Comparison of ENCODE assay signal across 7 cellular contexts in genomic region chr4:168213511-168213910, GRCh38.
DNase-seq lines count a peak whose midpoint lies in the region; FAIRE-seq and TF ChIP-seq lines count a peak whose summit lies in the region.
"Not testable (repeated sequence)": the region's sequence is repeated elsewhere in the genome, so short reads cannot be mapped to it uniquely, and the experiment has no call there.

No MANE protein-coding gene starts in this region.

- not testable (repeated sequence) for H3K27ac ChIP-seq in SK-N-SH (ENCODE audit: low read depth in 2 of 2, low read length in 1 of 2); astrocyte (ENCODE audit: low read depth, low read length)

- not testable (repeated sequence) for H3K9ac ChIP-seq in SK-N-SH; astrocyte (ENCODE audit: low read length)

- H3K4me2 ChIP-seq in SK-N-SH; astrocyte (ENCODE audit: low read length): not testable (repeated sequence)

- not testable (repeated sequence) for H3K27me3 Mint-ChIP-seq in astrocyte (ENCODE audit: low read depth, unreplicated experiment)

- H4K20me1 ChIP-seq in SK-N-SH (ENCODE audit: insufficient read depth); astrocyte (ENCODE audit: insufficient read depth, low read length): not testable (repeated sequence)

- H2AFZ ChIP-seq in SK-N-SH (ENCODE audit: low read depth); astrocyte (ENCODE audit: low read depth, low read length): not testable (repeated sequence)

- H3K9me2 ChIP-seq in SK-N-SH, result not testable (repeated sequence)

- peaks cover 41% of the 10 kb centered on the region for H3K36me3 Mint-ChIP-seq in astrocyte (ENCODE audit: low read depth, unreplicated experiment)

- DNase-seq in BJ (ENCODE audit: low read depth) (peak; percentile 29), EL (peak; percentile 47), GM04503 (ENCODE audit: low read depth) (peak; percentile 7), M059J (ENCODE audit: low read depth) (peak; percentile 51), astrocyte (ENCODE audit: low read depth) (peak; percentile 23), fibroblast of villous mesenchyme (ENCODE audit: low read depth) (peak; percentile 43)
- not testable (repeated sequence) for DNase-seq in SK-N-SH

- not testable (repeated sequence) for H3K4me3 ChIP-seq in BJ (ENCODE audit: low read depth, low read length); SK-N-SH (ENCODE audit: low read depth in 2 of 2, low read length in 1 of 2); astrocyte (ENCODE audit: insufficient read depth, low read depth, low read length); fibroblast of villous mesenchyme (ENCODE audit: low read depth, low read length)

- TF ChIP-seq CTCF in BJ (IDR thresholded peaks at IDR 0.05; ENCODE audit: insufficient read depth, low read depth, low read length); SK-N-SH (IDR thresholded peaks at IDR 0.05); astrocyte (IDR thresholded peaks at IDR 0.05; ENCODE audit: insufficient read depth, low read depth, low read length); fibroblast of villous mesenchyme (IDR thresholded peaks at IDR 0.05; ENCODE audit: insufficient read depth, low read depth, low read length): not testable (repeated sequence)

- not testable (repeated sequence) for TF ChIP-seq RAD21 in SK-N-SH (IDR thresholded peaks at IDR 0.05; ENCODE audit: low read length)

- H3K4me3 Mint-ChIP-seq in astrocyte (ENCODE audit: unreplicated experiment), result not testable (repeated sequence)

- CTCF ChIA-PET in BJ (lab: Yijun Ruan, JAX); SK-N-SH (lab: Yijun Ruan, JAX): not testable (repeated sequence)

- not testable (repeated sequence) for H3K27ac Mint-ChIP-seq in astrocyte (ENCODE audit: unreplicated experiment)

- not testable (repeated sequence) for TF ChIP-seq EP300 in SK-N-SH (IDR thresholded peaks at IDR 0.05; ENCODE audit: borderline replicate concordance in 1 of 2, low read depth in 1 of 2, low read length in 1 of 2)

- not testable (repeated sequence) for H3F3A ChIP-seq in SK-N-SH (replicated peaks; ENCODE audit: insufficient read depth)

- not testable (repeated sequence) for H3K4me1 ChIP-seq in SK-N-SH (ENCODE audit: control insufficient read depth in 1 of 2, insufficient read depth in 2 of 2, low read depth in 1 of 2, low read length in 1 of 2); astrocyte (ENCODE audit: insufficient read depth, low read length)

- not testable (repeated sequence) for H3K36me3 ChIP-seq in BJ (ENCODE audit: control insufficient read depth, insufficient read depth, low read length); astrocyte (ENCODE audit: insufficient read depth, low read length)
- H3K36me3 ChIP-seq in SK-N-SH (replicated peaks in 1 of 2; ENCODE audit: control insufficient read depth in 1 of 2, insufficient read depth in 2 of 2, low read length in 1 of 2), result peaks cover 0 to 14% of the 10 kb centered on the region in 2 experiments

- POLR2A ChIA-PET in BJ (lab: Charles Lee); SK-N-SH (lab: Yijun Ruan, JAX): not testable (repeated sequence)

- not testable (repeated sequence) for FAIRE-seq in astrocyte (lab: Jason Lieb, UNC)

- H3K9me3 Mint-ChIP-seq in astrocyte (ENCODE audit: unreplicated experiment), result peaks cover 13% of the 10 kb centered on the region

- not testable (repeated sequence) for H3K79me2 ChIP-seq in SK-N-SH (ENCODE audit: insufficient read depth); astrocyte (ENCODE audit: insufficient read depth, low read length)

- not testable (repeated sequence) for H3K4me1 Mint-ChIP-seq in astrocyte (ENCODE audit: low read depth, unreplicated experiment)

- not testable (repeated sequence) for H3K27me3 ChIP-seq in BJ (ENCODE audit: control insufficient read depth, insufficient read depth, low read length); SK-N-SH (ENCODE audit: insufficient read depth); astrocyte (ENCODE audit: insufficient read depth, low read length)

- not testable (repeated sequence) for H3K9me3 ChIP-seq in SK-N-SH; astrocyte (ENCODE audit: insufficient read depth, low read depth, low read length)

TF ChIP-seq in SK-N-SH, 30 proteins besides CTCF, POLR2A, EP300 and RAD21:
- 0 out of 2 replicates have a peak, but pooled peaks have one; percentile 15 for TF ChIP-seq TCF12 (IDR thresholded peaks at IDR 0.05)
